Comparison of ENCODE assay signal across 25 cellular contexts in genomic region chr2:241350530-241350877, GRCh38. TPM values are rescaled to one million over a fixed set of nuclear protein-coding genes. Genes with fewer than 3 reads are reported as not detected.
DNase-seq lines count a peak whose midpoint lies in the region; ATAC-seq and TF ChIP-seq lines count a peak whose summit lies in the region.
"Had no signal": no experiment of that assay in that cellular context is flagged by ENCODE, and none has a peak within 500 bp of the region (broad histone marks: within the 10 kb centered on the region; RNA-seq: fewer than 3 reads in every experiment).

No MANE protein-coding gene starts in this region.

- no peak overlapping the region for H3K4me3 ChIP-seq in Caco-2 (ENCODE audit: low read depth, low read length)
- no peak overlapping the region for H3K4me3 ChIP-seq in rectal smooth muscle tissue (ENCODE audit: low read length)
- H3K4me3 ChIP-seq: GM23248, prostate gland, sigmoid colon had no signal

- H3K36me3 ChIP-seq in Caco-2 (ENCODE audit: control insufficient read depth, insufficient read depth, low read length) (no peaks in the 10 kb centered on the region), rectal smooth muscle tissue (ENCODE audit: control insufficient read depth, insufficient read depth, low read length) (peaks cover 36% of the 10 kb centered on the region)

- no peak for TF ChIP-seq POLR2A in GM18505 (IDR thresholded peaks at IDR 0.05; ENCODE audit: borderline replicate concordance, extremely low read depth, insufficient read depth, insufficient read length)

- no peaks in the 10 kb centered on the region for H3K9me3 ChIP-seq in Caco-2
- H3K9me3 ChIP-seq: neutrophil, prostate gland, sigmoid colon had no signal

- no peak for DNase-seq in Caco-2
- DNase-seq in activated CD8-positive, alpha-beta T cell treated with anti-CD3 and anti-CD28 coated beads for 36 hours, result no peak
- peak; percentile 12 for DNase-seq in glomerular visceral epithelial cell (ENCODE audit: extremely low spot score)
- no peak for DNase-seq in activated CD4-positive, CD25-positive, alpha-beta regulatory T cell (lab: John Stamatoyannopoulos, UW)
- DNase-seq in RKO (ENCODE audit: low spot score), result no peak
- DNase-seq: activated CD4-positive, alpha-beta T cell treated with anti-CD3 and anti-CD28 coated beads for 48 hours; aorta; cortex of kidney; effector memory CD4-positive, alpha-beta T cell; GM23248; immature natural killer cell; left colon; naive B cell; NCI-H446; NCI-H774; sigmoid colon; stimulated activated CD4-positive, alpha-beta T cell treated with anti-CD3 and anti-CD28 coated beads, Interleukin-4, amount 100 ng/mL, for 24 hours; SW 1271 had no signal

- peaks cover 36% of the 10 kb centered on the region for H3K4me1 ChIP-seq in Caco-2
- no peaks in the 10 kb centered on the region for H3K4me1 ChIP-seq in rectal smooth muscle tissue (ENCODE audit: control insufficient read depth, insufficient read depth, low read length)

- intact Hi-C loops in Caco-2 (cut with micrococcal nuclease; ENCODE audit: unreplicated experiment), result no loop called here
- intact Hi-C loops in activated CD8-positive, alpha-beta T cell treated with anti-CD3 and anti-CD28 coated beads for 36 hours (cut with micrococcal nuclease), result no loop called here

- H3K4me3 Mint-ChIP-seq in Caco-2 (ENCODE audit: unreplicated experiment), result peak overlapping the region; percentile 63
- no peak overlapping the region for H3K4me3 Mint-ChIP-seq in activated CD8-positive, alpha-beta T cell treated with anti-CD3 and anti-CD28 coated beads for 36 hours
- H3K4me3 Mint-ChIP-seq: activated T-helper 17 cell treated with anti-CD3 and anti-CD28 coated beads, Interleukin-2, amount 50 U/mL, for 72 hours; CD14-positive monocyte; immature natural killer cell; naive B cell had no signal

- no peak for ATAC-seq in activated CD8-positive, alpha-beta T cell treated with anti-CD3 and anti-CD28 coated beads for 36 hours
- ATAC-seq in GM18505 (IDR thresholded peaks at IDR 0.05; ENCODE audit: unreplicated experiment), result no peak
- ATAC-seq: activated naive CD4-positive, alpha-beta T cell treated with anti-CD3 and anti-CD28 coated beads, Interleukin-2, amount 50 U/mL, for 72 hours; activated T-helper 17 cell treated with anti-CD3 and anti-CD28 coated beads, Interleukin-2, amount 50 U/mL, for 72 hours had no signal

- peaks cover 12% of the 10 kb centered on the region for H3K4me1 Mint-ChIP-seq in Caco-2 (ENCODE audit: low read depth, unreplicated experiment)
- no peaks in the 10 kb centered on the region for H3K4me1 Mint-ChIP-seq in activated CD8-positive, alpha-beta T cell treated with anti-CD3 and anti-CD28 coated beads for 36 hours (ENCODE audit: low read depth)

- H3K9ac ChIP-seq in rectal smooth muscle tissue (ENCODE audit: low read length), result peak overlapping the region; percentile 17
- H3K9ac ChIP-seq: GM23248 had no signal

- H3K27me3 ChIP-seq in Caco-2 (replicated peaks; ENCODE audit: control insufficient read depth, insufficient read depth, low read length), result no peaks in the 10 kb centered on the region
- H3K27me3 ChIP-seq in rectal smooth muscle tissue (ENCODE audit: control insufficient read depth, insufficient read depth, low read length), result no peaks in the 10 kb centered on the region
- H3K27me3 ChIP-seq: neutrophil, sigmoid colon had no signal

- no TSS peak for BruUV-seq in Caco-2 (replicated peaks; lab: Mats Ljungman, UMichigan)

- POLR2A ChIA-PET in Caco-2 (lab: Charles Lee), result interaction anchor here (1.0 kb wide), 1 partner anchor 35 kb away, joined by 7 read pairs; the partner anchor contains the start of genes HDLBP and SEPTIN2
- POLR2A ChIA-PET in activated CD8-positive, alpha-beta T cell treated with anti-CD3 and anti-CD28 coated beads for 36 hours (lab: Charles Lee), result interaction anchor here (1.2 to 1.9 kb wide), 2 partner anchors 35 to 205 kb away, joined by 3 to 5 read pairs; partner anchors contain the start of genes HDLBP and SEPTIN2

- H3K36me3 Mint-ChIP-seq in Caco-2 (ENCODE audit: insufficient read depth, unreplicated experiment), result peaks cover 57% of the 10 kb centered on the region
- peaks cover 47% of the 10 kb centered on the region for H3K36me3 Mint-ChIP-seq in activated CD8-positive, alpha-beta T cell treated with anti-CD3 and anti-CD28 coated beads for 36 hours (ENCODE audit: low read depth)

- H3K9me3 Mint-ChIP-seq in Caco-2 (ENCODE audit: unreplicated experiment), result no peaks in the 10 kb centered on the region
- H3K9me3 Mint-ChIP-seq in activated CD8-positive, alpha-beta T cell treated with anti-CD3 and anti-CD28 coated beads for 36 hours, result no peaks in the 10 kb centered on the region
- H3K9me3 Mint-ChIP-seq: activated naive CD4-positive, alpha-beta T cell treated with anti-CD3 and anti-CD28 coated beads, Interleukin-2, amount 50 U/mL, for 72 hours; activated T-helper 17 cell treated with anti-CD3 and anti-CD28 coated beads, Interleukin-2, amount 50 U/mL, for 72 hours; immature natural killer cell; naive B cell had no signal

- H3K27ac ChIP-seq in rectal smooth muscle tissue (ENCODE audit: low read depth, low read length), result no peak overlapping the region
- H3K27ac ChIP-seq: GM23248, neutrophil, prostate gland, sigmoid colon had no signal

- CTCF ChIA-PET in Caco-2 (lab: Charles Lee), result interaction anchor here (1.3 kb wide), 1 partner anchor 41 kb away, joined by 6 read pairs; no protein-coding TSS in a partner anchor
- CTCF ChIA-PET in activated CD8-positive, alpha-beta T cell treated with anti-CD3 and anti-CD28 coated beads for 36 hours (lab: Charles Lee), result no interaction called here

- H3K27me3 Mint-ChIP-seq in Caco-2 (ENCODE audit: insufficient read depth, unreplicated experiment), result no peaks in the 10 kb centered on the region
- no peaks in the 10 kb centered on the region for H3K27me3 Mint-ChIP-seq in activated CD8-positive, alpha-beta T cell treated with anti-CD3 and anti-CD28 coated beads for 36 hours
- H3K27me3 Mint-ChIP-seq: activated T-helper 17 cell treated with anti-CD3 and anti-CD28 coated beads, Interleukin-2, amount 50 U/mL, for 72 hours; naive B cell had no signal

- TF ChIP-seq CTCF in Caco-2 (IDR thresholded peaks at IDR 0.05; ENCODE audit: insufficient read depth in 1 of 2, low read depth in 1 of 2, low read length in 1 of 2, severe bottlenecking in 1 of 2, unreplicated experiment in 1 of 2), result no peak
- TF ChIP-seq CTCF in activated CD8-positive, alpha-beta T cell treated with anti-CD3 and anti-CD28 coated beads for 36 hours (IDR thresholded peaks at IDR 0.05), result no peak

- peak overlapping the region; percentile 79 for H3K27ac Mint-ChIP-seq in Caco-2 (ENCODE audit: unreplicated experiment)
- H3K27ac Mint-ChIP-seq in activated CD8-positive, alpha-beta T cell treated with anti-CD3 and anti-CD28 coated beads for 36 hours, result peak overlapping the region; percentile 0
- H3K27ac Mint-ChIP-seq: activated T-helper 17 cell treated with anti-CD3 and anti-CD28 coated beads, Interleukin-2, amount 50 U/mL, for 72 hours; CD14-positive monocyte; naive B cell had no signal

RNA-seq across cellular contexts. Expression of gene FARP2, which starts 5.6 kb away (rescaled TPM):
- total RNA-seq in Caco-2 (2022), result 37.2 and 37.3 TPM in 2 replicates
- total RNA-seq in activated CD8-positive, alpha-beta T cell treated with anti-CD3 and anti-CD28 coated beads for 36 hours, result 10 to 100 TPM; 31.9 to 32.8 TPM

RNA-seq across cellular contexts. Expression of gene SEPTIN2, which starts 34.8 kb away (rescaled TPM):
- 209 TPM in 2 replicates for total RNA-seq in Caco-2 (2022)
- 100 to 1,000 TPM; 210 to 211 TPM for total RNA-seq in activated CD8-positive, alpha-beta T cell treated with anti-CD3 and anti-CD28 coated beads for 36 hours

RNA-seq across cellular contexts. Expression of gene HDLBP, which starts 35.0 kb away (rescaled TPM):
- 350 and 379 TPM in 2 replicates for total RNA-seq in Caco-2 (2022)
- total RNA-seq in activated CD8-positive, alpha-beta T cell treated with anti-CD3 and anti-CD28 coated beads for 36 hours, result 100 to 1,000 TPM; 259 to 266 TPM
